22 cellular contexts compared by ENCODE assay signal in the genomic region with DNA sequence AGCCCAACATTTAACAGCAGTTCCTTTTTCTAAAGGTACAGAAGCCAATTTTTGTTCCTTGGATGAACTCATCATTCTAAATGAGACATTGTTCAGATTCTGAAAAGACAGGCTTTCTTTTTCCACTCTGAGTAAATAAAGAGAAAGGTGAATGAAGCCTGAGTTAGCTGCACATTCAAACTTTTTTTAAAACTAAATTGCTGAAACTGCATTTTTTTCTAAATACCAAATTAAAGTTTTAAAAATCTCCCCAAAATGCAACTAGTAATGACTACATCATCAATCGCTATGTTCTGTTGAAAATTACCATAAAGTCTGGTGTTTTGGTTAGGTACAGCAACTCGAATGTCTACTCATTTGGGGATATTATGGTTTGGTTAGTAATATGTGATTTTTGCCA. TPM values are rescaled to one million over a fixed set of nuclear protein-coding genes. Genes with fewer than 3 reads are reported as not detected.
"Had no signal": no experiment of that assay in that cellular context is flagged by ENCODE, and none has a peak within 500 bp of the region (broad histone marks: within the 10 kb centered on the region; RNA-seq: fewer than 3 reads in every experiment).

No MANE protein-coding gene starts in this region.

- FAIRE-seq: RCC 7860 had no signal

- DNase-seq: KBM-7, MG63, NCI-H1092, NCI-H1105 treated with DMSO at 0.1 percent for 48 hours, NCI-H1417 treated with DMSO at 0.1 percent for 48 hours, NCI-H187, NCI-H2029, NCI-H2081 treated with DMSO at 0.1 percent for 48 hours, NCI-H2171, NCI-H226, NCI-H446, NCI-H510A, NCI-H524 treated with DMSO at 0.1 percent for 48 hours, NCI-H69, NCI-H774, RPMI8226, SHP77, T-helper 1 cell had no signal

- H3K27ac Mint-ChIP-seq: IgD-negative memory B cell had no signal

- H3K4me3 ChIP-seq: MG63 had no signal

- H3K27me3 ChIP-seq: MG63 had no signal

- H3K4me3 Mint-ChIP-seq: IgD-negative memory B cell had no signal

- H3K27me3 Mint-ChIP-seq: IgD-negative memory B cell had no signal

- H3K9me3 ChIP-seq: MG63 had no signal

- ATAC-seq: SK-N-SH treated with all-trans-retinoic acid at 6 μM for 48 hours had no signal

- H3K9me3 Mint-ChIP-seq: IgD-negative memory B cell had no signal

RNA-seq across cellular contexts. Expression of a gene that starts 42.3 kb away (rescaled TPM):
- total RNA-seq: HT-29 had no signal
